ENCODE assay signal across 8 cellular contexts in genomic region chr1:84620720-84621313, GRCh38. TPM values are rescaled to one million over a fixed set of nuclear protein-coding genes. Genes with fewer than 3 reads are reported as not detected.
DNase-seq lines count a peak whose midpoint lies in the region; ATAC-seq and TF ChIP-seq lines count a peak whose summit lies in the region.

No MANE protein-coding gene starts in this region.

- CTCF ChIA-PET in activated CD4-positive, alpha-beta memory T cell treated with anti-CD3 and anti-CD28 coated beads, Interleukin-2, amount 10 ng/mL, durations not matched to agents 7 days and 5 days (lab: Charles Lee), result interaction anchor here (0.6 to 1.9 kb wide), 40 partner anchors 8 to 482 kb away, joined by 3 to 24 read pairs (median 4); partner anchors contain the start of genes CTBS, PRKACB, RPF1 and SPATA1

- DNase-seq in NCI-H69 (lab: John Stamatoyannopoulos, UW), result peak; percentile 88
- peak; percentile 85 for DNase-seq in activated CD4-positive, alpha-beta memory T cell treated with anti-CD3 and anti-CD28 coated beads, Interleukin-2, amount 10 ng/mL, durations not matched to agents 7 days and 5 days
- peak; percentile 72 for DNase-seq in effector CD8-positive, alpha-beta T cell (lab: John Stamatoyannopoulos, UW)
- DNase-seq in memory B cell (ENCODE audit: low spot score in 2 of 2), result peak; percentile 88 to 97
- DNase-seq in stimulated activated CD8-positive, alpha-beta memory T cell treated with anti-CD3 and anti-CD28 coated beads, Interleukin-12 subunit alpha, Interleukin-12 subunit beta, amount 100 ng/mL, for 24 hours (ENCODE audit: extremely low read depth), result peak; percentile 46

- peak; percentile 100 for TF ChIP-seq CTCF in C4-2B (conservative IDR thresholded peaks at IDR 0.05)

- peak overlapping the region; percentile 59 for H3K27ac ChIP-seq in C4-2B

- H3K27ac Mint-ChIP-seq in activated CD4-positive, alpha-beta memory T cell treated with anti-CD3 and anti-CD28 coated beads, Interleukin-2, amount 10 ng/mL, durations not matched to agents 7 days and 5 days, result peak overlapping the region; percentile 69
- H3K27ac Mint-ChIP-seq in memory B cell, result no peak overlapping the region

- ATAC-seq in GM19372 (IDR thresholded peaks at IDR 0.05; ENCODE audit: low read depth, unreplicated experiment) (peak; percentile 95), HG03520 (IDR thresholded peaks at IDR 0.05; ENCODE audit: unreplicated experiment) (peak; percentile 93), memory B cell (ENCODE audit: low read depth) (peak; percentile 90)

- POLR2A ChIA-PET in activated CD4-positive, alpha-beta memory T cell treated with anti-CD3 and anti-CD28 coated beads, Interleukin-2, amount 10 ng/mL, durations not matched to agents 7 days and 5 days (lab: Charles Lee), result interaction anchor here (1.0 to 3.1 kb wide), 6 partner anchors 47 to 477 kb away, joined by 3 to 20 read pairs (median 5); partner anchors contain the start of genes CTBS, GNG5, PRKACB and SPATA1

- no peaks in the 10 kb centered on the region for H3K36me3 Mint-ChIP-seq in activated CD4-positive, alpha-beta memory T cell treated with anti-CD3 and anti-CD28 coated beads, Interleukin-2, amount 10 ng/mL, durations not matched to agents 7 days and 5 days (ENCODE audit: low read depth)
- H3K36me3 Mint-ChIP-seq in memory B cell, result no peaks in the 10 kb centered on the region

- H3K27me3 Mint-ChIP-seq in activated CD4-positive, alpha-beta memory T cell treated with anti-CD3 and anti-CD28 coated beads, Interleukin-2, amount 10 ng/mL, durations not matched to agents 7 days and 5 days, result no peaks in the 10 kb centered on the region
- peaks cover under 1% of the 10 kb centered on the region for H3K27me3 Mint-ChIP-seq in memory B cell

- H3K4me3 Mint-ChIP-seq in activated CD4-positive, alpha-beta memory T cell treated with anti-CD3 and anti-CD28 coated beads, Interleukin-2, amount 10 ng/mL, durations not matched to agents 7 days and 5 days, result peak overlapping the region; percentile 83
- H3K4me3 Mint-ChIP-seq in memory B cell, result peak overlapping the region; percentile 91

- H3K9me3 Mint-ChIP-seq in activated CD4-positive, alpha-beta memory T cell treated with anti-CD3 and anti-CD28 coated beads, Interleukin-2, amount 10 ng/mL, durations not matched to agents 7 days and 5 days, result no peaks in the 10 kb centered on the region
- H3K9me3 Mint-ChIP-seq in memory B cell, result no peaks in the 10 kb centered on the region

- H3K4me1 Mint-ChIP-seq in activated CD4-positive, alpha-beta memory T cell treated with anti-CD3 and anti-CD28 coated beads, Interleukin-2, amount 10 ng/mL, durations not matched to agents 7 days and 5 days, result peaks cover 19% of the 10 kb centered on the region
- H3K4me1 Mint-ChIP-seq in memory B cell, result peaks cover 2% of the 10 kb centered on the region

RNA-seq across cellular contexts. Expression of gene CTBS, which starts 46.6 kb away (rescaled TPM):
- 10 to 100 TPM; 27.2 to 28.1 TPM for total RNA-seq in activated CD4-positive, alpha-beta memory T cell treated with anti-CD3 and anti-CD28 coated beads, Interleukin-2, amount 10 ng/mL, durations not matched to agents 7 days and 5 days

Comparison
In these comparisons a context has a peak if more than half of its experiments do, and no peak if none do; other contexts are left out.
1. Peak in every context shown above with its lines: DNase-seq, ATAC-seq and H3K27ac ChIP-seq.